In the genomic region with DNA sequence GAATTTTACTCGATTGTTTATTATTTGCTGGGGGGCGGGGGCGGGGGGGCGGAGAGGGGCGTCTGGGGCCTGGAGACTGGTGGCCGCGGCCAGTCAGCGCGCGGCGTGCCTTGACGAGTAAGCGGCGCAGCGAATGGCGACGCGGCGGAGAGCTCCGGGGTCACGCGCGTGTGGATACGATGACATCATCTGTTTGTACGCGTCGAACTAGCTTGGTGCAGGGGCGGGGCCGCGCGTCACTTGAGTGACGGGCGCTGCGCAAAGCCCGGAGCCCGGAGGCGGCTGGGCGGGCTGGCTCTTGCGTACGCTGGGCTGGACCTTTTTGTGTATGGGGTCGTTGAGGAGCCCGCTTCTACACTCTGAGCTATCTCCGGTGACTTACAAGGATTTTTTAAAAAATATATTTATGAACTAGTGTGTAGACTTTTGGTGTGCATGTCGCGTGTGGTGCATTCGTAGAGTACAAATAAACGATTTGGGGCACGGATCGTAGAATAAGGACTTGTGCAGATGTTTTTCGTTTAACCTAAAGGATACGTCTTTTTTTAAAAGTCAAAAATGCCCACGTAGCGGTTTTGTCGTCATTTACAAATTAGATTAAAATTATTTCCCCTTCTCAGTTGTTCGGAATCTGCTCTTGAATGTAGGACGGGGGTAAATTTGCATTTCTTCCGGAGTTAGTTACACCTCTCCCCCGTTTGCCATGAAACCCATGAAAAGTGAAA, we compare ENCODE assay signal across 8 cellular contexts.
DNase-seq lines count a peak whose midpoint lies in the region; ATAC-seq, FAIRE-seq and TF ChIP-seq lines count a peak whose summit lies in the region.

No MANE protein-coding gene starts in this region.

- H3K4me3 ChIP-seq in AG09309 (ENCODE audit: control insufficient read depth, low read depth, low read length) (peak overlapping the region; percentile 82), choroid plexus epithelial cell (ENCODE audit: low read depth, low read length) (peak overlapping the region; percentile 88)

- peak; percentile 87 for FAIRE-seq in GM19239 (lab: Jason Lieb, UNC)

- DNase-seq in AG09309 (ENCODE audit: low read depth) = peak; percentile 96
- DNase-seq in GM19239 (ENCODE audit: insufficient read length, low spot score) = peak; percentile 79
- peak; percentile 51 for DNase-seq in NCI-H510A treated with DMSO at 0.1 percent for 48 hours (lab: John Stamatoyannopoulos, UW)
- peak; percentile 95 to 97 for DNase-seq in activated CD4-positive, alpha-beta T cell treated with anti-CD3 and anti-CD28 coated beads for 4 hours
- peak; percentile 100 for DNase-seq in choroid plexus epithelial cell (ENCODE audit: low read depth)
- DNase-seq in kidney glomerular epithelial cell (lab: John Stamatoyannopoulos, UW) = peak; percentile 94
- DNase-seq in stimulated activated CD4-positive, alpha-beta T cell treated with anti-CD3 and anti-CD28 coated beads, Interleukin-15, amount 100 ng/mL, for 24 hours = peak; percentile 96

- peak; percentile 72 for ATAC-seq in HG03439 (IDR thresholded peaks at IDR 0.05; ENCODE audit: unreplicated experiment)

- TF ChIP-seq CTCF in AG09309 (IDR thresholded peaks at IDR 0.05; ENCODE audit: control insufficient read depth, insufficient read depth, low read depth, low read length, missing control alignments) = no peak
- TF ChIP-seq CTCF in choroid plexus epithelial cell (conservative IDR thresholded peaks at IDR 0.05; ENCODE audit: low read depth, low read length) = no peak

Comparison
In these comparisons a context has a peak if more than half of its experiments do, and no peak if none do; other contexts are left out.
1. Peak in every context shown above with its lines: DNase-seq, ATAC-seq and H3K4me3 ChIP-seq.